Comparison of ENCODE assay signal across 11 cellular contexts in the genomic region with DNA sequence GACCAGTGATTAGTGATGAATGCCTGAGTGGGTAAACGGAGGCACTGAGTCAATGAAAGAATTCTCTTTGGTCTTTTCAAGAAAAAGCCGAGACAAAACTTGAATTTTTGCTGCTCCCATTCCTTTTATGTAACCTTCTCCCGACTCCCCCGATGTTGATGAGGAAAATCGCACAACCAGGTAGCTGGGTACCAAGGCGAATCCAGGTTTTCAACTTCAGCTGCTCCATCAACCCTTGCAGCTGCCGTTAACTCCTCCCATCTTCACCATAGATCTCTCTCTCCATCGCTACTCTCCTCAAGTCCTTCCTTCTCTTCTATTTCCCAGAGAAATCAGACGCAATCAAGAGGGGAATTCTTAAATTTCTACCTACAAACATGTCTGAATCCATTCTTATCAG. TPM values are rescaled to one million over a fixed set of nuclear protein-coding genes. Genes with fewer than 3 reads are reported as not detected.
A peak's percentile ranks its signal among the peaks of the same experiment; 100 is the strongest.
DNase-seq lines count a peak whose midpoint lies in the region; ATAC-seq and TF ChIP-seq lines count a peak whose summit lies in the region.
"Had no signal": no experiment of that assay in that cellular context is flagged by ENCODE, and none has a peak within 500 bp of the region (broad histone marks: within the 10 kb centered on the region; RNA-seq: fewer than 3 reads in every experiment).

No MANE protein-coding gene starts in this region.

- peak overlapping the region; percentile 94 for H3K4me2 ChIP-seq in SK-N-SH

- H3K27me3 ChIP-seq in SK-N-SH (ENCODE audit: insufficient read depth) = no peaks in the 10 kb centered on the region
- no peaks in the 10 kb centered on the region for H3K27me3 ChIP-seq in ascending aorta
- no peaks in the 10 kb centered on the region for H3K27me3 ChIP-seq in kidney epithelial cell (ENCODE audit: control insufficient read depth, insufficient read depth, low read length)
- H3K27me3 ChIP-seq in upper lobe of left lung = no peaks in the 10 kb centered on the region

- H3K27ac ChIP-seq in SK-N-SH (ENCODE audit: low read depth in 2 of 2, low read length in 1 of 2) (no peak overlapping the region), ascending aorta (no peak overlapping the region), upper lobe of left lung (no peak overlapping the region)

- no peaks in the 10 kb centered on the region for H4K20me1 ChIP-seq in SK-N-SH (ENCODE audit: insufficient read depth)

- H3K9me3 ChIP-seq in SK-N-SH (no peaks in the 10 kb centered on the region), ascending aorta (no peaks in the 10 kb centered on the region), upper lobe of left lung (no peaks in the 10 kb centered on the region)

- intact Hi-C loops in ascending aorta (cut with DNase I) = loop anchor here (5.0 to 10.0 kb wide), 3 partner anchors 40 to 945 kb away; a partner anchor contains a TSS

- H3K4me3 ChIP-seq in SK-N-SH (ENCODE audit: low read depth in 2 of 2, low read length in 1 of 2) (peak overlapping the region; percentile 57 to 62), ascending aorta (peak overlapping the region; percentile 42 to 64), kidney epithelial cell (ENCODE audit: low read depth, low read length) (peak overlapping the region; percentile 23), upper lobe of left lung (peak overlapping the region; percentile 18 to 54 (median 40))

- CTCF ChIA-PET in SK-N-SH (lab: Yijun Ruan, JAX) = interaction anchor here (0.7 to 22.5 kb wide), 21 partner anchors 9 to 726 kb away, joined by 3 to 390 read pairs (median 10); a partner anchor contains a TSS

- POLR2A ChIA-PET in SK-N-SH (lab: Yijun Ruan, JAX) = no interaction called here

- peaks cover 4 to 35% of the 10 kb centered on the region in 2 experiments; a peak in 3 of 4 replicates for H3K4me1 ChIP-seq in SK-N-SH (ENCODE audit: control insufficient read depth in 1 of 2, insufficient read depth in 2 of 2, low read depth in 1 of 2, low read length in 1 of 2)
- H3K4me1 ChIP-seq in ascending aorta = peaks cover 0 to 13% of the 10 kb centered on the region in 2 donors
- H3K4me1 ChIP-seq in upper lobe of left lung = peaks cover 9 to 18% (median 15%) of the 10 kb centered on the region in 4 donors

- peak overlapping the region; percentile 37; the same call in 1 of the 2 replicates for H3K9ac ChIP-seq in SK-N-SH

- 14% methylated on average over 9 of the region's 9 CpGs for WGBS in SK-N-SH (ENCODE audit: low lambda C conversion rate)
- 9 to 10% methylated on average over 9 of the region's 9 CpGs for WGBS in upper lobe of left lung, 2 donors

- no peaks in the 10 kb centered on the region for H3F3A ChIP-seq in SK-N-SH (replicated peaks; ENCODE audit: insufficient read depth)

- TF ChIP-seq POLR2A in upper lobe of left lung (IDR thresholded peaks at IDR 0.05) = no peak

- no peaks in the 10 kb centered on the region for H3K9me2 ChIP-seq in SK-N-SH

- ATAC-seq in SK-N-SH treated with all-trans-retinoic acid at 6 μM for 48 hours (no peak), upper lobe of left lung (ENCODE audit: low FRiP score in 2 of 2) (no peak), HG03442 (IDR thresholded peaks at IDR 0.05; ENCODE audit: unreplicated experiment) (no peak)

- H3K79me2 ChIP-seq in SK-N-SH (ENCODE audit: insufficient read depth) = no peaks in the 10 kb centered on the region

- no peak for TF ChIP-seq CTCF in SK-N-SH (IDR thresholded peaks at IDR 0.05)
- TF ChIP-seq CTCF in ascending aorta (IDR thresholded peaks at IDR 0.05) = no peak
- TF ChIP-seq CTCF in kidney epithelial cell (IDR thresholded peaks at IDR 0.05; ENCODE audit: insufficient read depth, low read length, poor library complexity, severe bottlenecking) = no peak
- TF ChIP-seq CTCF in upper lobe of left lung (IDR thresholded peaks at IDR 0.05) = no peak

- TF ChIP-seq EP300 in SK-N-SH (IDR thresholded peaks at IDR 0.05; ENCODE audit: borderline replicate concordance in 1 of 2, low read depth in 1 of 2, low read length in 1 of 2) (no peak), upper lobe of left lung (IDR thresholded peaks at IDR 0.05) (no peak)

- DNase-seq in SK-N-SH (peak; percentile 2), ascending aorta (ENCODE audit: low spot score in 2 of 2) (no peak), kidney epithelial cell (ENCODE audit: low read depth) (no peak), upper lobe of left lung (no peak), activated gamma-delta T cell (lab: John Stamatoyannopoulos, UW) (no peak), SIG-M5 treated with dmso at 0.1 percent for 504 hours (lab: John Stamatoyannopoulos, UW; ENCODE audit: unreplicated experiment) (no peak)

- no peaks in the 10 kb centered on the region for H3K36me3 ChIP-seq in SK-N-SH (replicated peaks in 1 of 2; ENCODE audit: control insufficient read depth in 1 of 2, insufficient read depth in 2 of 2, low read length in 1 of 2)
- H3K36me3 ChIP-seq in ascending aorta = no peaks in the 10 kb centered on the region
- no peaks in the 10 kb centered on the region for H3K36me3 ChIP-seq in kidney epithelial cell (ENCODE audit: control insufficient read depth, insufficient read depth, low read length)
- H3K36me3 ChIP-seq in upper lobe of left lung = no peaks in the 10 kb centered on the region

- no peak for TF ChIP-seq RAD21 in SK-N-SH (IDR thresholded peaks at IDR 0.05; ENCODE audit: low read length)

- H2AFZ ChIP-seq in SK-N-SH (ENCODE audit: low read depth) = peak overlapping the region; percentile 73; the same call in 1 of the 2 replicates

TF ChIP-seq in SK-N-SH, 30 proteins besides CTCF, POLR2A, EP300 and RAD21:
- no peak for TF ChIP-seq SIN3A (IDR thresholded peaks at IDR 0.05; ENCODE audit: borderline replicate concordance, low read depth, low read length)

TF ChIP-seq in SK-N-SH treated with all-trans-retinoic acid at 6 μM for 48 hours, 23 proteins besides CTCF, POLR2A, EP300 and RAD21:
- TF ChIP-seq ZNF8 (CRISPR knock-in tag; IDR thresholded peaks at IDR 0.05) = no peak
- no peak for TF ChIP-seq OSR1 (CRISPR knock-in tag; IDR thresholded peaks at IDR 0.05)
- TF ChIP-seq, protein P1, sequence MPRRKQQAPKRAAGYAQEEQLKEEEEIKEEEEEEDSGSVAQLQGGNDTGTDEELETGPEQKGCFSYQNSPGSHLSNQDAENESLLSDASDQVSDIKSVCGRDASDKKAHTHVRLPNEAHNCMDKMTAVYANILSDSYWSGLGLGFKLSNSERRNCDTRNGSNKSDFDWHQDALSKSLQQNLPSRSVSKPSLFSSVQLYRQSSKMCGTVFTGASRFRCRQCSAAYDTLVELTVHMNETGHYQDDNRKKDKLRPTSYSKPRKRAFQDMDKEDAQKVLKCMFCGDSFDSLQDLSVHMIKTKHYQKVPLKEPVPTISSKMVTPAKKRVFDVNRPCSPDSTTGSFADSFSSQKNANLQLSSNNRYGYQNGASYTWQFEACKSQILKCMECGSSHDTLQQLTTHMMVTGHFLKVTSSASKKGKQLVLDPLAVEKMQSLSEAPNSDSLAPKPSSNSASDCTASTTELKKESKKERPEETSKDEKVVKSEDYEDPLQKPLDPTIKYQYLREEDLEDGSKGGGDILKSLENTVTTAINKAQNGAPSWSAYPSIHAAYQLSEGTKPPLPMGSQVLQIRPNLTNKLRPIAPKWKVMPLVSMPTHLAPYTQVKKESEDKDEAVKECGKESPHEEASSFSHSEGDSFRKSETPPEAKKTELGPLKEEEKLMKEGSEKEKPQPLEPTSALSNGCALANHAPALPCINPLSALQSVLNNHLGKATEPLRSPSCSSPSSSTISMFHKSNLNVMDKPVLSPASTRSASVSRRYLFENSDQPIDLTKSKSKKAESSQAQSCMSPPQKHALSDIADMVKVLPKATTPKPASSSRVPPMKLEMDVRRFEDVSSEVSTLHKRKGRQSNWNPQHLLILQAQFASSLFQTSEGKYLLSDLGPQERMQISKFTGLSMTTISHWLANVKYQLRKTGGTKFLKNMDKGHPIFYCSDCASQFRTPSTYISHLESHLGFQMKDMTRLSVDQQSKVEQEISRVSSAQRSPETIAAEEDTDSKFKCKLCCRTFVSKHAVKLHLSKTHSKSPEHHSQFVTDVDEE (CRISPR knock-in tag; IDR thresholded peaks at IDR 0.05) = no peak
- no peak for TF ChIP-seq TCF4 (CRISPR knock-in tag; IDR thresholded peaks at IDR 0.05; ENCODE audit: borderline replicate concordance)

RNA-seq across cellular contexts. Expression of a gene that starts 0.6 kb away (rescaled TPM):
- 0.81 and 0.97 TPM in 2 replicates for polyA plus RNA-seq in SK-N-SH (2012; rRNA removed)
- polyA plus RNA-seq in SK-N-SH (2012; cell fraction: cytosol; rRNA removed) = 0.46 and 0.60 TPM in 2 replicates
- polyA plus RNA-seq in SK-N-SH (2012; cell fraction: nucleus; rRNA removed) = 1.6 TPM in 2 replicates
- total RNA-seq in ascending aorta (not detected), kidney epithelial cell (1.6 and 2.0 TPM in 2 replicates), upper lobe of left lung (1 to 10 TPM; 1.7 to 5.0 (median 3.0) TPM)
- polyA plus RNA-seq: CD14-positive monocyte had no signal

RNA-seq across cellular contexts. Expression of a gene that starts 35.6 kb away (rescaled TPM):
- polyA plus RNA-seq in SK-N-SH (2012; rRNA removed) = not detected in 2 replicates
- not detected in 2 replicates for polyA plus RNA-seq in SK-N-SH (2012; cell fraction: cytosol; rRNA removed)
- polyA plus RNA-seq in SK-N-SH (2012; cell fraction: nucleus; rRNA removed) = not detected in 2 replicates
- not detected for total RNA-seq in ascending aorta
- total RNA-seq in kidney epithelial cell = not detected in 2 replicates
- total RNA-seq in upper lobe of left lung = not detected
- total RNA-seq: LHCN-M2, ureter had no signal
- polyA plus RNA-seq: CD14-positive monocyte had no signal

RNA-seq across cellular contexts. Expression of a gene that starts 40.9 kb away (rescaled TPM):
- polyA plus RNA-seq in SK-N-SH (2012; rRNA removed) = 1,091 and 1,905 TPM in 2 replicates
- polyA plus RNA-seq in SK-N-SH (2012; cell fraction: cytosol; rRNA removed) = 451 and 1,082 TPM in 2 replicates
- 429 and 498 TPM in 2 replicates for polyA plus RNA-seq in SK-N-SH (2012; cell fraction: nucleus; rRNA removed)
- total RNA-seq in ascending aorta (3.5 TPM), kidney epithelial cell (5.4 and 9.7 TPM in 2 replicates), upper lobe of left lung (10 to 100 TPM in 2 of 6 donors, 1 to 10 TPM in 2, under 1 TPM in 1, not detected in 1; 0.39 to 30.5 (median 2.7) TPM)
- polyA plus RNA-seq: CD14-positive monocyte had no signal

RNA-seq across cellular contexts. Expression of a gene that starts 41.4 kb away (rescaled TPM):
- 0.71 and 0.76 TPM in 2 replicates for polyA plus RNA-seq in SK-N-SH (2012; rRNA removed)
- polyA plus RNA-seq in SK-N-SH (2012; cell fraction: cytosol; rRNA removed) = 0.53 and 0.84 TPM in 2 replicates
- 1.2 and 1.4 TPM in 2 replicates for polyA plus RNA-seq in SK-N-SH (2012; cell fraction: nucleus; rRNA removed)
- 95.8 TPM for total RNA-seq in ascending aorta
- 2.9 and 6.2 TPM in 2 replicates for total RNA-seq in kidney epithelial cell
- 10 to 100 TPM; 10.5 to 57.2 (median 26.4) TPM for total RNA-seq in upper lobe of left lung
- polyA plus RNA-seq: CD14-positive monocyte had no signal

RNA-seq across cellular contexts. Expression of a gene that starts 47.8 kb away (rescaled TPM):
- polyA plus RNA-seq in SK-N-SH (2012; rRNA removed) = 26.6 and 31.9 TPM in 2 replicates
- 14.5 and 21.8 TPM in 2 replicates for polyA plus RNA-seq in SK-N-SH (2012; cell fraction: cytosol; rRNA removed)
- polyA plus RNA-seq in SK-N-SH (2012; cell fraction: nucleus; rRNA removed) = 10.4 and 12.2 TPM in 2 replicates
- total RNA-seq in ascending aorta (16.8 TPM), kidney epithelial cell (17.8 and 20.5 TPM in 2 replicates), upper lobe of left lung (10 to 100 TPM in 5 of 6 donors, 1 to 10 TPM in 1; 5.2 to 25.5 (median 14.8) TPM)
